Comparison of ENCODE assay signal across 12 cellular contexts in the genomic region with DNA sequence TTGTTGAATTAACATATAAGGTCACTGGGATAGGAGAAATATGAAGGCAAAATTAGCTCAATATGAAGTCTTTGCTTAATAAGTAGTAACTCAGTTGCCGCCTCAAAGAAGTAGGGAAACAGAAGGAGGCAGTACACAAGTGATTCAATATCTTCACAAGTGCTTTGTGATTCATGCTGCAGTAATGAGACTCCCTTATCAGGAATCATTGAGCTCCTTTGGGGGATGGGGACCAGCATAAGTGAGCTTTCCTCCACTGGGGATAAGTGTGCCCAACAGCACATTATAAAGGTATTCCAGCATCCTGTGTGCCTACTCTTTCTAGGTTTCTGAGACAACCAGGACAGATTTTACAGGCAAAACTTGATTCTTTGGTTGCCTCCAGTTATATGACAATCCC.
DNase-seq lines count a peak whose midpoint lies in the region; ATAC-seq and TF ChIP-seq lines count a peak whose summit lies in the region.
"Had no signal": no experiment of that assay in that cellular context is flagged by ENCODE, and none has a peak within 500 bp of the region (broad histone marks: within the 10 kb centered on the region; RNA-seq: fewer than 3 reads in every experiment).

No MANE protein-coding gene starts in this region.

- no peaks in the 10 kb centered on the region for H3K27me3 Mint-ChIP-seq in endodermal cell (ENCODE audit: insufficient read depth)
- peaks cover 3% of the 10 kb centered on the region for H3K27me3 Mint-ChIP-seq in Caco-2 (ENCODE audit: insufficient read depth, unreplicated experiment)

- intact Hi-C loops in left lung (cut with DNase I), result no loop called here
- intact Hi-C loops in stomach (cut with DNase I; ENCODE audit: low total_unique reads), result no loop called here
- intact Hi-C loops in Caco-2 (cut with micrococcal nuclease; ENCODE audit: unreplicated experiment), result no loop called here

- H3K4me3 Mint-ChIP-seq in endodermal cell, result no peak overlapping the region
- H3K4me3 Mint-ChIP-seq in Caco-2 (ENCODE audit: unreplicated experiment), result no peak overlapping the region

- H3K36me3 ChIP-seq in left lung (no peaks in the 10 kb centered on the region), endodermal cell (ENCODE audit: control insufficient read depth, insufficient read depth, low read length) (no peaks in the 10 kb centered on the region), stomach (no peaks in the 10 kb centered on the region), Caco-2 (ENCODE audit: control insufficient read depth, insufficient read depth, low read length) (no peaks in the 10 kb centered on the region)
- H3K36me3 ChIP-seq: pancreas had no signal

- H3K27ac ChIP-seq in left lung, result no peak overlapping the region
- no peak overlapping the region for H3K27ac ChIP-seq in endodermal cell (ENCODE audit: low read depth, low read length)
- H3K27ac ChIP-seq in stomach, result no peak overlapping the region
- H3K27ac ChIP-seq: pancreas had no signal

- no peak overlapping the region for H3K9ac ChIP-seq in endodermal cell (ENCODE audit: extremely low read depth, low read length, poor library complexity, severe bottlenecking)

- H3K4me3 ChIP-seq in AG10803 (ENCODE audit: low read length), result no peak overlapping the region
- no peak overlapping the region for H3K4me3 ChIP-seq in cardiac fibroblast (replicated peaks in 1 of 2; ENCODE audit: low read depth in 2 of 2, low read length in 2 of 2)
- no peak overlapping the region for H3K4me3 ChIP-seq in left lung
- no peak overlapping the region for H3K4me3 ChIP-seq in endodermal cell (ENCODE audit: low read length)
- no peak overlapping the region for H3K4me3 ChIP-seq in stomach
- H3K4me3 ChIP-seq in Caco-2 (ENCODE audit: low read depth, low read length), result no peak overlapping the region
- H3K4me3 ChIP-seq: pancreas had no signal

- TF ChIP-seq POLR2A in stomach (IDR thresholded peaks at IDR 0.05), result no peak

- H3K9me3 Mint-ChIP-seq in endodermal cell (no peaks in the 10 kb centered on the region), Caco-2 (ENCODE audit: unreplicated experiment) (no peaks in the 10 kb centered on the region)

- H3K4me1 Mint-ChIP-seq in endodermal cell, result peaks cover 24% of the 10 kb centered on the region
- no peaks in the 10 kb centered on the region for H3K4me1 Mint-ChIP-seq in Caco-2 (ENCODE audit: low read depth, unreplicated experiment)

- TF ChIP-seq CTCF in AG10803 (conservative IDR thresholded peaks at IDR 0.05; ENCODE audit: low read length), result no peak
- TF ChIP-seq CTCF in cardiac fibroblast (IDR thresholded peaks at IDR 0.05; ENCODE audit: low read depth, low read length), result no peak
- TF ChIP-seq CTCF in left lung (IDR thresholded peaks at IDR 0.05), result no peak
- TF ChIP-seq CTCF in endodermal cell (conservative IDR thresholded peaks at IDR 0.05), result no peak
- TF ChIP-seq CTCF in stomach (IDR thresholded peaks at IDR 0.05), result no peak
- no peak for TF ChIP-seq CTCF in Caco-2 (IDR thresholded peaks at IDR 0.05; ENCODE audit: insufficient read depth in 1 of 2, low read depth in 1 of 2, low read length in 1 of 2, severe bottlenecking in 1 of 2, unreplicated experiment in 1 of 2)

- H3K27ac Mint-ChIP-seq in endodermal cell (no peak overlapping the region), Caco-2 (ENCODE audit: unreplicated experiment) (no peak overlapping the region)

- no TSS peak for BruUV-seq in Caco-2 (replicated peaks; lab: Mats Ljungman, UMichigan)

- H3K9me3 ChIP-seq in left lung (no peaks in the 10 kb centered on the region), endodermal cell (ENCODE audit: control insufficient read depth, low read length) (no peaks in the 10 kb centered on the region), stomach (no peaks in the 10 kb centered on the region), Caco-2 (no peaks in the 10 kb centered on the region)
- H3K9me3 ChIP-seq: pancreas had no signal

- CTCF ChIA-PET in Caco-2 (lab: Charles Lee), result no interaction called here

- DNase-seq in AG10803 (ENCODE audit: low read depth) (peak; percentile 11), LHCN-M2 (ENCODE audit: low read depth) (peak; percentile 67), cardiac fibroblast (ENCODE audit: low read depth in 2 of 2) (peak; percentile 45 to 53), left lung (no peak), endodermal cell (no peak), stomach (no peak), Caco-2 (no peak)
- no peak for DNase-seq in activated T-cell treated with anti-CD3 and anti-CD28 coated beads, Interleukin-2, amount 50 U/mL, for 1 hour
- DNase-seq: activated CD4-positive, CD25-positive, alpha-beta regulatory T cell; NCI-H446 treated with DMSO at 0.1 percent for 48 hours; pancreas; stimulated activated CD4-positive, alpha-beta T cell treated with anti-CD3 and anti-CD28 coated beads, Interleukin-12 subunit alpha, Interleukin-12 subunit beta, amount 100 ng/mL, for 4 hours had no signal

- TF ChIP-seq EP300 in stomach (IDR thresholded peaks at IDR 0.05), result no peak

- POLR2A ChIA-PET in Caco-2 (lab: Charles Lee), result no interaction called here

- 86% methylated on average over 1 of the region's 1 CpG; no CpG with 5 or more reads in 1 of the 2 experiments for WGBS in endodermal cell (ENCODE audit: insufficient coverage in 1 of 2, insufficient read length in 1 of 2), 2 experiments
- WGBS in stomach, 5 donors, result 72 to 87% (median 80%) methylated on average over 1 of the region's 1 CpG

- ATAC-seq in left lung, result peak; percentile 93

- H3K4me1 ChIP-seq in left lung, result no peaks in the 10 kb centered on the region
- H3K4me1 ChIP-seq in endodermal cell (ENCODE audit: control insufficient read depth, insufficient read depth, low read length), result no peaks in the 10 kb centered on the region
- no peaks in the 10 kb centered on the region for H3K4me1 ChIP-seq in stomach
- no peaks in the 10 kb centered on the region; the same call in 1 of the 2 replicates for H3K4me1 ChIP-seq in Caco-2
- H3K4me1 ChIP-seq: pancreas had no signal

- H3K36me3 Mint-ChIP-seq in endodermal cell (ENCODE audit: low read depth), result no peaks in the 10 kb centered on the region
- H3K36me3 Mint-ChIP-seq in Caco-2 (ENCODE audit: insufficient read depth, unreplicated experiment), result no peaks in the 10 kb centered on the region

- H3K27me3 ChIP-seq in left lung (no peaks in the 10 kb centered on the region), endodermal cell (ENCODE audit: control insufficient read depth, insufficient read depth, low read length, poor library complexity, severe bottlenecking) (no peaks in the 10 kb centered on the region), stomach (no peaks in the 10 kb centered on the region), Caco-2 (replicated peaks; ENCODE audit: control insufficient read depth, insufficient read depth, low read length) (no peaks in the 10 kb centered on the region)
- H3K27me3 ChIP-seq: pancreas had no signal

Comparison
In these comparisons a context has a peak if more than half of its experiments do, and no peak if none do; other contexts are left out.
1. DNase-seq: peak in AG10803 (single experiment), LHCN-M2 (single experiment) and cardiac fibroblast (2 of 2); none in left lung (0 of 2), endodermal cell (single experiment), stomach (single experiment), activated T-cell treated with anti-CD3 and anti-CD28 coated beads, Interleukin-2, amount 50 U/mL, for 1 hour (single experiment) and Caco-2 (0 of 2).